In genomic region chr11:74311352-74311926, GRCh38 we compare ENCODE assay signal across 8 cellular contexts. TPM values are rescaled to one million over a fixed set of nuclear protein-coding genes. Genes with fewer than 3 reads are reported as not detected.
DNase-seq lines count a peak whose midpoint lies in the region; ATAC-seq and TF ChIP-seq lines count a peak whose summit lies in the region.

Gene P4HA3, minus strand, starts transcription at chr11:74311640. Its CDS starts 29 bp downstream, at chr11:74311611.

- ATAC-seq in HG03280 (IDR thresholded peaks at IDR 0.05; ENCODE audit: unreplicated experiment), result peak; percentile 65
- ATAC-seq in GM21423 (IDR thresholded peaks at IDR 0.05; ENCODE audit: unreplicated experiment), result no peak

- no peak within 1 kb of the TSS for H3K27ac Mint-ChIP-seq in T-helper 2 cell treated with Interferon-gamma antibody and Interleukin-4, amounts not matched to agents 5 μg/mL and 100 μg/mL, for 36 hours

- H3K9me3 ChIP-seq in mammary epithelial cell (replicated peaks; ENCODE audit: insufficient read depth, low read length), result peaks cover under 1% of the 10 kb centered on the region

- 9% methylated on average over 19 of the region's 62 CpGs for WGBS in mammary epithelial cell (ENCODE audit: low coverage, missing lambda C conversion rate)

- CTCF ChIA-PET in mammary epithelial cell (lab: Charles Lee; ENCODE audit: low non-redundant PET), result no interaction called here

- peak within 1 kb of the TSS; percentile 30 to 57 (median 50) for H3K4me3 ChIP-seq in mammary epithelial cell (replicated peaks in 1 of 3; ENCODE audit: insufficient read depth in 1 of 3, low read depth in 2 of 3, low read length in 3 of 3)

- H3K4me1 Mint-ChIP-seq in T-helper 2 cell treated with Interferon-gamma antibody and Interleukin-4, amounts not matched to agents 5 μg/mL and 100 μg/mL, for 36 hours (ENCODE audit: low read depth), result peaks cover 5% of the 10 kb centered on the region

- H3K4me1 ChIP-seq in mammary epithelial cell (ENCODE audit: insufficient read depth, low read length), result peaks cover 4% of the 10 kb centered on the region

- no peaks in the 10 kb centered on the region for H3K36me3 ChIP-seq in mammary epithelial cell (ENCODE audit: insufficient read depth, low read length)

- no peak within 1 kb of the TSS for H3K9ac ChIP-seq in mammary epithelial cell (ENCODE audit: insufficient read depth, low read length)

- H2AFZ ChIP-seq in mammary epithelial cell (ENCODE audit: low read depth, low read length), result peak within 1 kb of the TSS; percentile 88

- no TSS peak for BruUV-seq in mammary epithelial cell (replicated peaks; lab: Mats Ljungman, UMichigan)

- in situ Hi-C loops in mammary epithelial cell (cut with MboI; ENCODE audit: low sequenced_read_pairs in 2 of 2), result no loop called here

- no peaks in the 10 kb centered on the region for H3K27me3 ChIP-seq in mammary epithelial cell (ENCODE audit: insufficient read depth, low read length)

- dilution Hi-C loops in mammary epithelial cell (cut with HindIII; ENCODE audit: low sequenced_read_pairs), result no loop called here

- H3K9me3 Mint-ChIP-seq in T-helper 2 cell treated with Interferon-gamma antibody and Interleukin-4, amounts not matched to agents 5 μg/mL and 100 μg/mL, for 36 hours, result peaks cover 4% of the 10 kb centered on the region

- no peak within 1 kb of the TSS for H3K27ac ChIP-seq in 22Rv1
- H3K27ac ChIP-seq in mammary epithelial cell (ENCODE audit: insufficient read depth, low read depth, low read length), result no peak within 1 kb of the TSS

- peaks cover 46% of the 10 kb centered on the region for H3K27me3 Mint-ChIP-seq in T-helper 2 cell treated with Interferon-gamma antibody and Interleukin-4, amounts not matched to agents 5 μg/mL and 100 μg/mL, for 36 hours (ENCODE audit: low read depth)

- no peaks in the 10 kb centered on the region for H4K20me1 ChIP-seq in mammary epithelial cell (ENCODE audit: insufficient read depth, low read length)

- intact Hi-C loops in mammary epithelial cell (cut with micrococcal nuclease), result no loop called here

- H3K36me3 Mint-ChIP-seq in T-helper 2 cell treated with Interferon-gamma antibody and Interleukin-4, amounts not matched to agents 5 μg/mL and 100 μg/mL, for 36 hours (ENCODE audit: low read depth), result no peaks in the 10 kb centered on the region

- H3K4me3 Mint-ChIP-seq in T-helper 2 cell treated with Interferon-gamma antibody and Interleukin-4, amounts not matched to agents 5 μg/mL and 100 μg/mL, for 36 hours, result peak within 1 kb of the TSS; percentile 70

- peak within 1 kb of the TSS; percentile 96 for H3K4me2 ChIP-seq in mammary epithelial cell (ENCODE audit: insufficient read depth, low read depth, low read length)

- TF ChIP-seq CTCF in 22Rv1 (IDR thresholded peaks at IDR 0.05) (peak; percentile 53), mammary epithelial cell (conservative IDR thresholded peaks at IDR 0.05 in 1 of 2, IDR thresholded peaks at IDR 0.05 in 1 of 2; ENCODE audit: extremely low read depth in 1 of 2, insufficient read depth in 1 of 2, low read depth in 1 of 2, low read length in 2 of 2) (peak in 1 of 2 donors; percentile 14)

- no peaks in the 10 kb centered on the region for H3K79me2 ChIP-seq in mammary epithelial cell (ENCODE audit: insufficient read depth, low read length)

- peak; percentile 22 for DNase-seq in T-helper 2 cell treated with Interferon-gamma antibody and Interleukin-4, amounts not matched to agents 5 μg/mL and 100 μg/mL, for 36 hours (ENCODE audit: low spot score)
- DNase-seq in mammary epithelial cell (peak; percentile 38), islet precursor cell (peak; percentile 84), foreskin melanocyte (no peak)
- DNase-seq in stimulated activated CD4-positive, alpha-beta T cell treated with anti-CD3 and anti-CD28 coated beads, Interleukin-1b, Interleukin-23, amount 100 ng/mL, for 4 hours (ENCODE audit: low read depth in 2 of 2), result peak; percentile 24 to 57

RNA-seq across cellular contexts. Expression of gene P4HA3, which starts in this region (rescaled TPM):
- 1 to 10 TPM in 1 of 2 donors, under 1 TPM in 1; 0.17 to 1.4 TPM for total RNA-seq in mammary epithelial cell
- 1.2 TPM for polyA plus RNA-seq in mammary epithelial cell
- polyA minus RNA-seq in mammary epithelial cell, result not detected
